In genomic region chr7:156353352-156353751, GRCh38 we compare ENCODE assay signal across 28 cellular contexts.
"Had no signal": no experiment of that assay in that cellular context is flagged by ENCODE, and none has a peak within 500 bp of the region (broad histone marks: within the 10 kb centered on the region; RNA-seq: fewer than 3 reads in every experiment).

No MANE protein-coding gene starts in this region.

- H3K4me2 ChIP-seq: hepatocyte had no signal

- H3K9me3 ChIP-seq: colonic mucosa, esophagus muscularis mucosa, esophagus squamous epithelium, gastrocnemius medialis, gastroesophageal sphincter, heart left ventricle, heart right ventricle had no signal

- H3K27me3 ChIP-seq: colonic mucosa, dorsolateral prefrontal cortex, esophagus muscularis mucosa, esophagus squamous epithelium, foreskin keratinocyte, gastrocnemius medialis, gastroesophageal sphincter, hepatocyte had no signal

- H3K27ac ChIP-seq: colonic mucosa, coronary artery, dorsolateral prefrontal cortex, epithelial cell of prostate, esophagus muscularis mucosa, esophagus squamous epithelium, foreskin keratinocyte, gastrocnemius medialis, gastroesophageal sphincter, heart left ventricle, heart right ventricle, hepatocyte had no signal

- H3K4me3 ChIP-seq: colonic mucosa, coronary artery, dorsolateral prefrontal cortex, esophagus muscularis mucosa, esophagus squamous epithelium, gastrocnemius medialis, gastroesophageal sphincter, heart left ventricle, heart right ventricle, hepatocyte had no signal

- FAIRE-seq: endometrium, endothelial cell of umbilical vein, frontal cortex had no signal

- ATAC-seq: effector memory CD8-positive, alpha-beta T cell; esophagus mucosa; foreskin keratinocyte; gastrocnemius medialis; gastroesophageal sphincter; heart left ventricle; heart right ventricle had no signal

- H3K79me2 ChIP-seq: hepatocyte had no signal

- H2AFZ ChIP-seq: hepatocyte had no signal

- DNase-seq: colonic mucosa; cortex of kidney; dermis blood vessel endothelial cell; dorsolateral prefrontal cortex; effector CD4-positive, alpha-beta T cell; effector CD8-positive, alpha-beta T cell; effector memory CD4-positive, alpha-beta T cell; effector memory CD8-positive, alpha-beta T cell; endodermal cell; erythroblast; esophagus squamous epithelium; foreskin fibroblast; foreskin keratinocyte; foreskin melanocyte; gastrocnemius medialis; glutamatergic neuron; head of caudate nucleus; heart left ventricle; heart right ventricle had no signal

- H3K36me3 ChIP-seq: colonic mucosa, esophagus muscularis mucosa, esophagus squamous epithelium, gastrocnemius medialis, gastroesophageal sphincter, heart left ventricle, heart right ventricle had no signal

- H3K4me1 ChIP-seq: colonic mucosa, esophagus muscularis mucosa, esophagus squamous epithelium, foreskin keratinocyte, gastrocnemius medialis, gastroesophageal sphincter, heart left ventricle, heart right ventricle had no signal
